1 cellular context compared by ENCODE assay signal in the genomic region with DNA sequence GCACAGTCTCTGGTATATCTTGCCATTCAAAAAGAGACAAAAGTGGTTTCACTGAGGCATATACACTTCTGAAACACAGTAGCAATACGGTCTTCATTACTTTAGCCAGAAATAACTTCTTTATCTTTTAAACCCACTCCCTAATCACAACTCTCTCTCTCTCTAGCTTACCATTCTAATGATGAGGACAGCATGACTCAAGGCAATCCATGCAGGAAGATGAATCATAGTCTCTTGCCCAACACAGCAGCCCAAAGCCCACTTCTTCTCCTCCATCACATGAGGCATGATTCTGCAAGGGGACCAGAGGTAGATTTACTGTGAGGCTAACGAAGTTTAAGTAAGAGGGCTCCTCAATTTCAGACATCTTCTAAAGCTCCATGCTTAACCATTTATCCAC.
TF ChIP-seq lines count a peak whose summit lies in the region.

No MANE protein-coding gene starts in this region.

TF ChIP-seq in HCT116, 20 proteins besides CTCF, POLR2A, EP300 and RAD21 (continued from another document):
- no peak for TF ChIP-seq REST (IDR thresholded peaks at IDR 0.05; ENCODE audit: low read depth)
